8 cellular contexts compared by ENCODE assay signal in genomic region chrX:120769576-120770341, GRCh38.
DNase-seq lines count a peak whose midpoint lies in the region; ATAC-seq and TF ChIP-seq lines count a peak whose summit lies in the region.

No MANE protein-coding gene starts in this region.

- DNase-seq in DMS153 (lab: John Stamatoyannopoulos, UW) (peak; percentile 38), HFF-Myc (ENCODE audit: extremely low read depth, low read depth) (no peak), PC-9 (peak; percentile 33 to 89), fibroblast of peridontal ligament (ENCODE audit: extremely low read depth) (peak; percentile 68), superior temporal gyrus (ENCODE audit: extremely low spot score) (peak; percentile 27), suprapubic skin (ENCODE audit: low spot score in 2 of 2) (no peak), H7 (no peak)
- no peak for DNase-seq in activated naive CD8-positive, alpha-beta T cell treated with anti-CD3 and anti-CD28 coated beads, Interleukin-2, amount 50 U/mL, for 24 hours

- H3K36me3 Mint-ChIP-seq in activated naive CD8-positive, alpha-beta T cell treated with anti-CD3 and anti-CD28 coated beads, Interleukin-2, amount 50 U/mL, for 24 hours (ENCODE audit: low read depth) = no peaks in the 10 kb centered on the region

- H3K4me2 ChIP-seq in PC-9 = peak overlapping the region; percentile 26; the same call in 1 of the 2 replicates

- no peaks in the 10 kb centered on the region for H3K9me2 ChIP-seq in PC-9 (ENCODE audit: insufficient read depth)

- H3K4me3 Mint-ChIP-seq in activated naive CD8-positive, alpha-beta T cell treated with anti-CD3 and anti-CD28 coated beads, Interleukin-2, amount 50 U/mL, for 24 hours = no peak overlapping the region

- intact Hi-C loops in PC-9 (cut with micrococcal nuclease; ENCODE audit: unreplicated experiment) = loop anchor here (1.0 to 2.0 kb wide), 5 partner anchors 34 to 271 kb away; partner anchors contain the start of gene C1GALT1C1

- no peak for ATAC-seq in activated naive CD8-positive, alpha-beta T cell treated with anti-CD3 and anti-CD28 coated beads, Interleukin-2, amount 50 U/mL, for 24 hours

- H3K27ac Mint-ChIP-seq in activated naive CD8-positive, alpha-beta T cell treated with anti-CD3 and anti-CD28 coated beads, Interleukin-2, amount 50 U/mL, for 24 hours = no peak overlapping the region

- H3K27ac ChIP-seq in PC-9 (peak overlapping the region; percentile 82), suprapubic skin (no peak overlapping the region)

- TF ChIP-seq CTCF in HFF-Myc (IDR thresholded peaks at IDR 0.05; ENCODE audit: low read depth, low read length, missing control alignments) (peak; percentile 25), PC-9 (conservative IDR thresholded peaks at IDR 0.05) (peak; percentile 62), suprapubic skin (IDR thresholded peaks at IDR 0.05) (peak in 1 of 2 donors; percentile 23)

- no peaks in the 10 kb centered on the region for H4K20me1 ChIP-seq in PC-9 (ENCODE audit: insufficient read depth)

- no peaks in the 10 kb centered on the region for H3K36me3 ChIP-seq in PC-9 (ENCODE audit: low read depth)
- H3K36me3 ChIP-seq in suprapubic skin = no peaks in the 10 kb centered on the region
- no peaks in the 10 kb centered on the region for H3K36me3 ChIP-seq in H7 (replicated peaks; ENCODE audit: control insufficient read depth, insufficient read depth, low read length)

- H3K9me3 Mint-ChIP-seq in activated naive CD8-positive, alpha-beta T cell treated with anti-CD3 and anti-CD28 coated beads, Interleukin-2, amount 50 U/mL, for 24 hours = no peaks in the 10 kb centered on the region

- H3K27me3 Mint-ChIP-seq in activated naive CD8-positive, alpha-beta T cell treated with anti-CD3 and anti-CD28 coated beads, Interleukin-2, amount 50 U/mL, for 24 hours = no peaks in the 10 kb centered on the region

- WGBS in suprapubic skin = 41% methylated on average over 8 of the region's 8 CpGs

- CTCF ChIA-PET in PC-9 (lab: Charles Lee) = interaction anchor here (0.6 kb wide), 1 partner anchor 35 kb away, joined by 4 read pairs; no protein-coding TSS in a partner anchor

- H3K4me1 ChIP-seq in PC-9 (replicated peaks; ENCODE audit: insufficient read depth) (peaks cover 36% of the 10 kb centered on the region), suprapubic skin (no peaks in the 10 kb centered on the region)

- POLR2A ChIA-PET in PC-9 (lab: Charles Lee; ENCODE audit: unreplicated experiment) = no interaction called here

- no peak for TF ChIP-seq POLR2A in suprapubic skin (IDR thresholded peaks at IDR 0.05)

- TF ChIP-seq EP300 in suprapubic skin (IDR thresholded peaks at IDR 0.05) = no peak

- no peak overlapping the region for H2AFZ ChIP-seq in PC-9

- no peaks in the 10 kb centered on the region for H3K27me3 ChIP-seq in PC-9 (ENCODE audit: insufficient read depth, low read depth)
- no peaks in the 10 kb centered on the region for H3K27me3 ChIP-seq in suprapubic skin
- no peaks in the 10 kb centered on the region for H3K27me3 ChIP-seq in H7 (ENCODE audit: control insufficient read depth, insufficient read depth, low read length)

- H3K79me2 ChIP-seq in PC-9 (ENCODE audit: low read depth) = no peaks in the 10 kb centered on the region

- BruUV-seq in PC-9 (replicated peaks; lab: Mats Ljungman, UMichigan) = no TSS peak

- peaks cover 20% of the 10 kb centered on the region for H3F3A ChIP-seq in PC-9 (ENCODE audit: insufficient read depth, low read depth)

- H3K4me3 ChIP-seq in HFF-Myc (replicated peaks; ENCODE audit: low read depth, low read length) (no peak overlapping the region), PC-9 (no peak overlapping the region), suprapubic skin (no peak overlapping the region), H7 (ENCODE audit: insufficient read depth, low read depth, low read length) (no peak overlapping the region)

- H3K9me3 ChIP-seq in PC-9 (ENCODE audit: insufficient read depth, low read depth) = no peaks in the 10 kb centered on the region; the same call in 1 of the 2 replicates
- H3K9me3 ChIP-seq in suprapubic skin = no peaks in the 10 kb centered on the region

- no peaks in the 10 kb centered on the region for H3K4me1 Mint-ChIP-seq in activated naive CD8-positive, alpha-beta T cell treated with anti-CD3 and anti-CD28 coated beads, Interleukin-2, amount 50 U/mL, for 24 hours

Comparison
In these comparisons a context has a peak if more than half of its experiments do, and no peak if none do; other contexts are left out.
1. DNase-seq: peak in DMS153 (single experiment), PC-9 (2 of 2), fibroblast of peridontal ligament (single experiment) and superior temporal gyrus (single experiment); none in HFF-Myc (single experiment), suprapubic skin (0 of 2), H7 (single experiment) and activated naive CD8-positive, alpha-beta T cell treated with anti-CD3 and anti-CD28 coated beads, Interleukin-2, amount 50 U/mL, for 24 hours (single experiment).